ENCODE assay signal across 9 cellular contexts in genomic region chr16:67428146-67428731, GRCh38. TPM values are rescaled to one million over a fixed set of nuclear protein-coding genes. Genes with fewer than 3 reads are reported as not detected.
DNase-seq lines count a peak whose midpoint lies in the region; ATAC-seq and TF ChIP-seq lines count a peak whose summit lies in the region.
"Had no signal": no experiment of that assay in that cellular context is flagged by ENCODE, and none has a peak within 500 bp of the region (broad histone marks: within the 10 kb centered on the region; RNA-seq: fewer than 3 reads in every experiment).

No MANE protein-coding gene starts in this region.

- DNase-seq in AML-193 (lab: John Stamatoyannopoulos, UW) (peak; percentile 44 to 48), GM23338 (ENCODE audit: low spot score) (peak; percentile 94), NCI-H460 (ENCODE audit: extremely low read depth, low read depth) (peak; percentile 60), dorsolateral prefrontal cortex (peak; percentile 33 to 84 (median 56)), memory B cell (ENCODE audit: low spot score in 2 of 2) (peak; percentile 48 to 57)
- peak; percentile 44 for DNase-seq in activated CD4-positive, alpha-beta T cell treated with anti-CD3 and anti-CD28 coated beads, Interleukin-2, amount 50 U/mL, for 1 hour

- H3K4me3 ChIP-seq in GM23338 = no peak overlapping the region
- H3K4me3 ChIP-seq in dorsolateral prefrontal cortex = no peak overlapping the region

- H3K36me3 Mint-ChIP-seq in GM23338 (ENCODE audit: low read depth) (peaks cover 10% of the 10 kb centered on the region), memory B cell (no peaks in the 10 kb centered on the region)
- H3K36me3 Mint-ChIP-seq in stimulated activated memory B cell treated with anti-CD40 and anti-IgM and Interleukin-4, amounts not matched to agents 10 μg/mL and 1 μg/mL and 100 μg/mL, for 72 hours = no peaks in the 10 kb centered on the region

- peaks cover 51% of the 10 kb centered on the region for H3K4me1 ChIP-seq in GM23338 (ENCODE audit: insufficient read depth)

- no peaks in the 10 kb centered on the region for H3K9me2 ChIP-seq in GM23338 (ENCODE audit: insufficient read depth)

- no peaks in the 10 kb centered on the region for H3K36me3 ChIP-seq in GM23338 (ENCODE audit: insufficient read depth)

- no peak overlapping the region for H2AFZ ChIP-seq in GM23338

- 0 out of 2 replicates have a peak, but pooled peaks cover 6% of the 10 kb centered on the region for H3F3A ChIP-seq in GM23338 (replicated peaks; ENCODE audit: low read depth)

- no peak overlapping the region for H3K27ac Mint-ChIP-seq in GM23338
- H3K27ac Mint-ChIP-seq in memory B cell = no peak overlapping the region
- no peak overlapping the region for H3K27ac Mint-ChIP-seq in stimulated activated memory B cell treated with anti-CD40 and anti-IgM and Interleukin-4, amounts not matched to agents 10 μg/mL and 1 μg/mL and 100 μg/mL, for 72 hours

- peak overlapping the region; percentile 90 for H3K4me2 ChIP-seq in GM23338

- no peaks in the 10 kb centered on the region for H3K79me2 ChIP-seq in GM23338 (replicated peaks; ENCODE audit: insufficient read depth)

- intact Hi-C loops in dorsolateral prefrontal cortex (cut with DNase I) = loop anchor here (1.0 to 5.0 kb wide), 2 partner anchors 37 to 54 kb away; partner anchors contain the start of genes AGRP (in 1 of the 2) and ATP6V0D1 (in 1 of the 2)

- H3K27me3 ChIP-seq in GM23338 (ENCODE audit: insufficient read depth) (peaks cover 23% of the 10 kb centered on the region), dorsolateral prefrontal cortex (no peaks in the 10 kb centered on the region)

- ATAC-seq in GM23338 = peak; percentile 63
- peak; percentile 61 for ATAC-seq in memory B cell (ENCODE audit: low read depth)
- peak; percentile 70 for ATAC-seq in stimulated activated memory B cell treated with anti-CD40 and anti-IgM and Interleukin-4, amounts not matched to agents 10 μg/mL and 1 μg/mL and 100 μg/mL, for 72 hours
- no peak for ATAC-seq in HG03025 (IDR thresholded peaks at IDR 0.05; ENCODE audit: low FRiP score, unreplicated experiment)

- H3K4me1 Mint-ChIP-seq in GM23338 (peaks cover 68% of the 10 kb centered on the region), memory B cell (peaks cover 12% of the 10 kb centered on the region)
- peaks cover 23% of the 10 kb centered on the region for H3K4me1 Mint-ChIP-seq in stimulated activated memory B cell treated with anti-CD40 and anti-IgM and Interleukin-4, amounts not matched to agents 10 μg/mL and 1 μg/mL and 100 μg/mL, for 72 hours

- H3K27me3 Mint-ChIP-seq in GM23338 (ENCODE audit: insufficient read depth, low read depth, poor library complexity) = peaks cover 42% of the 10 kb centered on the region
- H3K27me3 Mint-ChIP-seq in memory B cell = peaks cover 28% of the 10 kb centered on the region
- peaks cover 37% of the 10 kb centered on the region for H3K27me3 Mint-ChIP-seq in stimulated activated memory B cell treated with anti-CD40 and anti-IgM and Interleukin-4, amounts not matched to agents 10 μg/mL and 1 μg/mL and 100 μg/mL, for 72 hours

- H3K9me3 Mint-ChIP-seq in GM23338 = peaks cover 3% of the 10 kb centered on the region; the same call in 2 of the 3 replicates
- H3K9me3 Mint-ChIP-seq in memory B cell = no peaks in the 10 kb centered on the region
- H3K9me3 Mint-ChIP-seq in stimulated activated memory B cell treated with anti-CD40 and anti-IgM and Interleukin-4, amounts not matched to agents 10 μg/mL and 1 μg/mL and 100 μg/mL, for 72 hours = no peaks in the 10 kb centered on the region

- no peaks in the 10 kb centered on the region for H4K20me1 ChIP-seq in GM23338 (replicated peaks; ENCODE audit: insufficient read depth)

- TF ChIP-seq CTCF in GM23338 (conservative IDR thresholded peaks at IDR 0.05; ENCODE audit: low read depth in 2 of 2) (peak; percentile 74 to 97), dorsolateral prefrontal cortex (IDR thresholded peaks at IDR 0.05 in 54 of 56, conservative IDR thresholded peaks at IDR 0.05 in 2 of 56; ENCODE audit: low read depth in 1 of 56, partially characterized antibody in 56 of 56) (peak in 55 of 56 donors; percentile 32 to 82 (median 69))

- H3K27ac ChIP-seq in GM23338 (ENCODE audit: low read depth) = no peak overlapping the region
- H3K27ac ChIP-seq in dorsolateral prefrontal cortex = no peak overlapping the region

- no peak overlapping the region; the same call in 2 of the 3 replicates for H3K4me3 Mint-ChIP-seq in GM23338
- no peak overlapping the region for H3K4me3 Mint-ChIP-seq in memory B cell
- H3K4me3 Mint-ChIP-seq in stimulated activated memory B cell treated with anti-CD40 and anti-IgM and Interleukin-4, amounts not matched to agents 10 μg/mL and 1 μg/mL and 100 μg/mL, for 72 hours = no peak overlapping the region

TF ChIP-seq in GM23338, 12 proteins besides CTCF, POLR2A, EP300 and RAD21 (continues in another document):
- TF ChIP-seq EZH2 (IDR thresholded peaks at IDR 0.05; ENCODE audit: low read depth, unreplicated experiment) (no peak), ZNF331 (CRISPR knock-in tag; IDR thresholded peaks at IDR 0.05; ENCODE audit: low read depth) (no peak), STAT1 (IDR thresholded peaks at IDR 0.05; ENCODE audit: unreplicated experiment) (no peak), CREB1 (CRISPR knock-in tag; IDR thresholded peaks at IDR 0.05; ENCODE audit: low read depth) (no peak), ZNF114 (CRISPR knock-in tag; IDR thresholded peaks at IDR 0.05) (no peak), ETS1 (IDR thresholded peaks at IDR 0.05) (no peak), POLR2AphosphoS5 (IDR thresholded peaks at IDR 0.05; ENCODE audit: low read depth) (no peak)

RNA-seq across cellular contexts. Expression of gene HSD11B2, which starts 2.7 kb away (rescaled TPM):
- total RNA-seq in GM23338 (2014; rRNA removed; shearing (Covaris generic)) = 23.0 and 25.1 TPM in 2 replicates
- polyA plus RNA-seq in GM23338 (2016; fragmentation: Nextera tagmentation; extraction: Ambion mirVana) = 14.8 and 16.6 TPM in 2 replicates
- 0.17 and 1.2 TPM in 2 replicates for total RNA-seq in NCI-H460 (2014; rRNA removed; shearing (Covaris generic))
- 12.3 and 13.2 TPM in 2 replicates for polyA plus RNA-seq in NCI-H460 (2014; cell fraction: nucleus; rRNA removed)
- total RNA-seq in dorsolateral prefrontal cortex = 10 to 100 TPM in 24 of 120 experiments, 1 to 10 TPM in 89, under 1 TPM in 7; 0.58 to 24.5 (median 6.2) TPM

RNA-seq across cellular contexts. Expression of gene ZDHHC1, which starts 12.0 kb away (rescaled TPM):
- total RNA-seq in GM23338 (2014; rRNA removed; shearing (Covaris generic)) = 2.3 and 2.7 TPM in 2 replicates
- 1.4 and 1.6 TPM in 2 replicates for polyA plus RNA-seq in GM23338 (2016; fragmentation: Nextera tagmentation; extraction: Ambion mirVana)
- 9.9 and 12.6 TPM in 2 replicates for total RNA-seq in NCI-H460 (2014; rRNA removed; shearing (Covaris generic))
- 13.3 and 23.3 TPM in 2 replicates for polyA plus RNA-seq in NCI-H460 (2014; cell fraction: nucleus; rRNA removed)
- 10 to 100 TPM in 81 of 120 experiments, 1 to 10 TPM in 39; 5.3 to 22.6 (median 11.7) TPM for total RNA-seq in dorsolateral prefrontal cortex

RNA-seq across cellular contexts. Expression of gene TPPP3, which starts 34.9 kb away (rescaled TPM):
- 0.28 TPM in 1 of 2 replicates, not detected in the other for total RNA-seq in GM23338 (2014; rRNA removed; shearing (Covaris generic))
- 0.26 and 1.3 TPM in 2 replicates for polyA plus RNA-seq in GM23338 (2016; fragmentation: Nextera tagmentation; extraction: Ambion mirVana)
- 0.84 TPM in 1 of 2 replicates, not detected in the other for total RNA-seq in NCI-H460 (2014; rRNA removed; shearing (Covaris generic))
- polyA plus RNA-seq in NCI-H460 (2014; cell fraction: nucleus; rRNA removed) = 1.9 TPM in 1 of 2 replicates, not detected in the other
- total RNA-seq in dorsolateral prefrontal cortex = 100 to 1,000 TPM in 32 of 120 experiments, 10 to 100 TPM in 88; 25.3 to 256 (median 73.1) TPM

RNA-seq across cellular contexts. Expression of gene ATP6V0D1, which starts 52.7 kb away (rescaled TPM):
- total RNA-seq in GM23338 (2014; rRNA removed; shearing (Covaris generic)) = 68.7 and 69.4 TPM in 2 replicates
- polyA plus RNA-seq in GM23338 (2016; fragmentation: Nextera tagmentation; extraction: Ambion mirVana) = 19.5 and 20.6 TPM in 2 replicates
- total RNA-seq in NCI-H460 (2014; rRNA removed; shearing (Covaris generic)) = 66.7 and 69.8 TPM in 2 replicates
- polyA plus RNA-seq in NCI-H460 (2014; cell fraction: nucleus; rRNA removed) = 38.3 and 59.3 TPM in 2 replicates
- 100 to 1,000 TPM in 118 of 120 experiments, 10 to 100 TPM in 2; 97.6 to 219 (median 177) TPM for total RNA-seq in dorsolateral prefrontal cortex

RNA-seq across cellular contexts. Expression of gene AGRP, which starts 55.1 kb away (rescaled TPM):
- not detected in 2 replicates for total RNA-seq in GM23338 (2014; rRNA removed; shearing (Covaris generic))
- not detected in 2 replicates for polyA plus RNA-seq in GM23338 (2016; fragmentation: Nextera tagmentation; extraction: Ambion mirVana)
- not detected in 2 replicates for total RNA-seq in NCI-H460 (2014; rRNA removed; shearing (Covaris generic))
- not detected in 2 replicates for polyA plus RNA-seq in NCI-H460 (2014; cell fraction: nucleus; rRNA removed)
- 1 to 10 TPM in 2 of 120 experiments, under 1 TPM in 10, not detected in 108; 0.52 to 1.1 (median 0.72) TPM for total RNA-seq in dorsolateral prefrontal cortex
- total RNA-seq: lower leg skin had no signal

Comparison
In these comparisons a context has a peak if more than half of its experiments do, and no peak if none do; other contexts are left out.
1. DNase-seq: peak in every context shown above with its lines; median percentile 94 in GM23338; 60 in NCI-H460; 56 in dorsolateral prefrontal cortex; 52 in memory B cell; 46 in AML-193; 44 in activated CD4-positive, alpha-beta T cell treated with anti-CD3 and anti-CD28 coated beads, Interleukin-2, amount 50 U/mL, for 1 hour.
2. RNA of gene TPPP3, which starts 34.9 kb away (total RNA-seq): 25.3 to 256 TPM in dorsolateral prefrontal cortex; 0.84 TPM in NCI-H460 and 0.28 TPM in GM23338; every median in the first group is over 10 times any median in the second.